9 cellular contexts compared by ENCODE assay signal in the genomic region with DNA sequence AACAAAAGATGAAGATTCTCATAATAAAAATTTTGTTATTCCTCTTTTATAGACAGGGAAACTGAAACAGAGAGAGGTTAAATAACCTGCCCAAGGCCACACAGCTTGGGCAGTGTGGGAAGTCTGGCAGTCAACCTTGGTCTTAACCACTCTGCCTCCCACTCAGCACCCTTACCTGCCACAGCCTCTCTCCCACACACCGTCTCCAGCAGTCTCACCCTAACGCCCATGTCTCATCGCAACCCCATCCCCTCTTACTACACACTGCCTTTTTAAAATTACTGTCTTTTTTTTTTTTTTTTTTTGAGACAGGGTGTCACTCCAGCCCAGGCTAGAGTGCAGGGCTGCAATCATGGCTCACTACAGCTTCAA. TPM values are rescaled to one million over a fixed set of nuclear protein-coding genes. Genes with fewer than 3 reads are reported as not detected.
DNase-seq lines count a peak whose midpoint lies in the region; ATAC-seq and TF ChIP-seq lines count a peak whose summit lies in the region.
"Had no signal": no experiment of that assay in that cellular context is flagged by ENCODE, and none has a peak within 500 bp of the region (broad histone marks: within the 10 kb centered on the region; RNA-seq: fewer than 3 reads in every experiment).

No MANE protein-coding gene starts in this region.

- TF ChIP-seq POLR2A in thyroid gland (IDR thresholded peaks at IDR 0.05): no peak

- peaks cover 68% of the 10 kb centered on the region for H3K4me1 Mint-ChIP-seq in activated CD4-positive, alpha-beta T cell treated with anti-CD3 and anti-CD28 coated beads for 36 hours
- H3K4me1 Mint-ChIP-seq in activated T-cell treated with anti-CD3 and anti-CD28 coated beads, Interleukin-2, amount 50 U/mL, for 72 hours (ENCODE audit: low read depth): peaks cover 66% of the 10 kb centered on the region
- peaks cover 59% of the 10 kb centered on the region for H3K4me1 Mint-ChIP-seq in stimulated activated effector memory CD8-positive, alpha-beta T cell treated with anti-CD3 and anti-CD28 coated beads, Interleukin-12 subunit alpha, Interleukin-12 subunit beta, amount 100 ng/mL, for 72 hours

- no peak overlapping the region for H3K4me2 ChIP-seq in hepatocyte

- peak; percentile 52 for ATAC-seq in activated CD4-positive, alpha-beta T cell treated with anti-CD3 and anti-CD28 coated beads for 36 hours
- ATAC-seq in activated T-cell treated with anti-CD3 and anti-CD28 coated beads, Interleukin-2, amount 50 U/mL, for 72 hours (replicated peaks in 1 of 2): peak; percentile 64 to 82
- peak; percentile 88 for ATAC-seq in stimulated activated effector memory CD8-positive, alpha-beta T cell treated with anti-CD3 and anti-CD28 coated beads, Interleukin-12 subunit alpha, Interleukin-12 subunit beta, amount 100 ng/mL, for 72 hours
- ATAC-seq in GM18511 (IDR thresholded peaks at IDR 0.05; ENCODE audit: unreplicated experiment): no peak

- peak overlapping the region; percentile 33 for H3K4me3 Mint-ChIP-seq in activated CD4-positive, alpha-beta T cell treated with anti-CD3 and anti-CD28 coated beads for 36 hours
- H3K4me3 Mint-ChIP-seq in activated T-cell treated with anti-CD3 and anti-CD28 coated beads, Interleukin-2, amount 50 U/mL, for 72 hours: peak overlapping the region; percentile 13 to 39
- H3K4me3 Mint-ChIP-seq in stimulated activated effector memory CD8-positive, alpha-beta T cell treated with anti-CD3 and anti-CD28 coated beads, Interleukin-12 subunit alpha, Interleukin-12 subunit beta, amount 100 ng/mL, for 72 hours: peak overlapping the region; percentile 7

- CTCF ChIA-PET in activated CD4-positive, alpha-beta T cell treated with anti-CD3 and anti-CD28 coated beads for 36 hours (lab: Charles Lee): interaction anchor here (0.5 to 1.9 kb wide), 11 partner anchors 13 to 205 kb away, joined by 3 to 8 read pairs (median 3); a partner anchor contains a TSS

- no peaks in the 10 kb centered on the region for H3K27me3 Mint-ChIP-seq in activated CD4-positive, alpha-beta T cell treated with anti-CD3 and anti-CD28 coated beads for 36 hours
- H3K27me3 Mint-ChIP-seq in activated T-cell treated with anti-CD3 and anti-CD28 coated beads, Interleukin-2, amount 50 U/mL, for 72 hours (ENCODE audit: low read depth): no peaks in the 10 kb centered on the region

- H3K27me3 ChIP-seq in hepatocyte (no peaks in the 10 kb centered on the region), thyroid gland (no peaks in the 10 kb centered on the region)
- H3K27me3 ChIP-seq: Peyer's patch had no signal

- H3K36me3 Mint-ChIP-seq in activated CD4-positive, alpha-beta T cell treated with anti-CD3 and anti-CD28 coated beads for 36 hours (ENCODE audit: low read depth): peaks cover 4% of the 10 kb centered on the region
- no peaks in the 10 kb centered on the region for H3K36me3 Mint-ChIP-seq in activated T-cell treated with anti-CD3 and anti-CD28 coated beads, Interleukin-2, amount 50 U/mL, for 72 hours (ENCODE audit: insufficient read depth in 2 of 2)
- no peaks in the 10 kb centered on the region for H3K36me3 Mint-ChIP-seq in stimulated activated effector memory CD8-positive, alpha-beta T cell treated with anti-CD3 and anti-CD28 coated beads, Interleukin-12 subunit alpha, Interleukin-12 subunit beta, amount 100 ng/mL, for 72 hours

- no peak overlapping the region for H3K4me3 ChIP-seq in hepatocyte
- H3K4me3 ChIP-seq in thyroid gland (replicated peaks in 1 of 3): no peak overlapping the region
- H3K4me3 ChIP-seq: Peyer's patch had no signal

- peak overlapping the region; percentile 90 for H3K27ac ChIP-seq in hepatocyte
- no peak overlapping the region for H3K27ac ChIP-seq in thyroid gland

- no peaks in the 10 kb centered on the region for H3K9me3 Mint-ChIP-seq in activated CD4-positive, alpha-beta T cell treated with anti-CD3 and anti-CD28 coated beads for 36 hours (ENCODE audit: low read depth)
- H3K9me3 Mint-ChIP-seq in activated T-cell treated with anti-CD3 and anti-CD28 coated beads, Interleukin-2, amount 50 U/mL, for 72 hours: no peaks in the 10 kb centered on the region
- H3K9me3 Mint-ChIP-seq in stimulated activated effector memory CD8-positive, alpha-beta T cell treated with anti-CD3 and anti-CD28 coated beads, Interleukin-12 subunit alpha, Interleukin-12 subunit beta, amount 100 ng/mL, for 72 hours: no peaks in the 10 kb centered on the region

- peak overlapping the region; percentile 51 for H3K27ac Mint-ChIP-seq in activated CD4-positive, alpha-beta T cell treated with anti-CD3 and anti-CD28 coated beads for 36 hours
- H3K27ac Mint-ChIP-seq in activated T-cell treated with anti-CD3 and anti-CD28 coated beads, Interleukin-2, amount 50 U/mL, for 72 hours: peak overlapping the region; percentile 17
- H3K27ac Mint-ChIP-seq in stimulated activated effector memory CD8-positive, alpha-beta T cell treated with anti-CD3 and anti-CD28 coated beads, Interleukin-12 subunit alpha, Interleukin-12 subunit beta, amount 100 ng/mL, for 72 hours: peak overlapping the region; percentile 61

- H3K79me2 ChIP-seq in hepatocyte: peaks cover 78% of the 10 kb centered on the region

- intact Hi-C loops in activated CD4-positive, alpha-beta T cell treated with anti-CD3 and anti-CD28 coated beads for 36 hours (cut with DNase I, micrococcal nuclease): loop anchor here (1.0 to 2.0 kb wide), 2 partner anchors 46 kb away; no protein-coding TSS in a partner anchor
- intact Hi-C loops in thyroid gland (cut with DNase I): loop anchor here (5.0 kb wide), 1 partner anchor 56 kb away; no protein-coding TSS in a partner anchor

- no peak overlapping the region for H2AFZ ChIP-seq in hepatocyte

- H3K9me3 ChIP-seq in hepatocyte (ENCODE audit: low read depth): no peaks in the 10 kb centered on the region
- no peaks in the 10 kb centered on the region for H3K9me3 ChIP-seq in thyroid gland
- H3K9me3 ChIP-seq: Peyer's patch had no signal

- peaks cover 3% of the 10 kb centered on the region for H4K20me1 ChIP-seq in hepatocyte (ENCODE audit: insufficient read depth, poor library complexity, severe bottlenecking)

- H3K36me3 ChIP-seq in hepatocyte (replicated peaks; ENCODE audit: insufficient read depth, low read depth) (no peaks in the 10 kb centered on the region), thyroid gland (no peaks in the 10 kb centered on the region)
- H3K36me3 ChIP-seq: Peyer's patch had no signal

- H3K4me1 ChIP-seq in hepatocyte (ENCODE audit: insufficient read depth): peaks cover 60% of the 10 kb centered on the region
- peaks cover 7 to 24% of the 10 kb centered on the region in 2 donors for H3K4me1 ChIP-seq in thyroid gland

- DNase-seq in activated CD4-positive, alpha-beta T cell treated with anti-CD3 and anti-CD28 coated beads for 36 hours: peak; percentile 58
- DNase-seq in activated CD4-positive, alpha-beta T cell treated with anti-CD3 and anti-CD28 coated beads, Interleukin-2, amount 50 U/mL, for 1 hour: no peak
- DNase-seq in activated T-cell treated with anti-CD3 and anti-CD28 coated beads, Interleukin-2, amount 50 U/mL, for 72 hours: peak; percentile 37 to 63
- DNase-seq in hepatocyte (ENCODE audit: low spot score) (no peak), thyroid gland (no peak)
- DNase-seq in stimulated activated effector memory CD8-positive, alpha-beta T cell treated with anti-CD3 and anti-CD28 coated beads, Interleukin-12 subunit alpha, Interleukin-12 subunit beta, amount 100 ng/mL, for 72 hours (ENCODE audit: low spot score in 2 of 2): no peak
- no peak for DNase-seq in NK-92 treated with Interleukin-12 subunit alpha and Interleukin-12 subunit beta, amount 100 ng/mL, for 24 hours (lab: John Stamatoyannopoulos, UW)

- H3K9me2 ChIP-seq in hepatocyte (replicated peaks; ENCODE audit: insufficient read depth): no peaks in the 10 kb centered on the region

- POLR2A ChIA-PET in activated CD4-positive, alpha-beta T cell treated with anti-CD3 and anti-CD28 coated beads for 36 hours (lab: Charles Lee): no interaction called here

- no peak for TF ChIP-seq CTCF in hepatocyte (IDR thresholded peaks at IDR 0.05; ENCODE audit: poor library complexity)
- TF ChIP-seq CTCF in thyroid gland (IDR thresholded peaks at IDR 0.05): no peak

- WGBS in hepatocyte (ENCODE audit: low lambda C conversion rate, missing lambda C conversion rate): 79% methylated on average over 3 of the region's 3 CpGs
- 84 to 90% methylated on average over 3 of the region's 3 CpGs for WGBS in thyroid gland, 2 donors

RNA-seq across cellular contexts. Expression of a gene that starts 25.0 kb away (rescaled TPM):
- total RNA-seq in activated CD4-positive, alpha-beta T cell treated with anti-CD3 and anti-CD28 coated beads for 36 hours: 10 to 100 TPM; 21.0 to 21.8 TPM
- 10 to 100 TPM; 16.7 to 18.3 TPM for total RNA-seq in activated T-cell treated with anti-CD3 and anti-CD28 coated beads, Interleukin-2, amount 50 U/mL, for 72 hours
- total RNA-seq in hepatocyte: 83.2 and 91.3 TPM in 2 replicates
- 15.2 and 16.2 TPM in 2 replicates for polyA plus RNA-seq in hepatocyte
- 10 to 100 TPM; 15.7 to 44.7 (median 27.7) TPM for total RNA-seq in thyroid gland

Comparison
In these comparisons a context has a peak if more than half of its experiments do, and no peak if none do; other contexts are left out.
1. DNase-seq: peak in activated CD4-positive, alpha-beta T cell treated with anti-CD3 and anti-CD28 coated beads for 36 hours (single experiment) and activated T-cell treated with anti-CD3 and anti-CD28 coated beads, Interleukin-2, amount 50 U/mL, for 72 hours (2 of 2); none in activated CD4-positive, alpha-beta T cell treated with anti-CD3 and anti-CD28 coated beads, Interleukin-2, amount 50 U/mL, for 1 hour (single experiment), hepatocyte (single experiment), stimulated activated effector memory CD8-positive, alpha-beta T cell treated with anti-CD3 and anti-CD28 coated beads, Interleukin-12 subunit alpha, Interleukin-12 subunit beta, amount 100 ng/mL, for 72 hours (0 of 2), NK-92 treated with Interleukin-12 subunit alpha and Interleukin-12 subunit beta, amount 100 ng/mL, for 24 hours (single experiment) and thyroid gland (0 of 2).
2. Peak in every context shown above with its lines, with median percentiles within 50 percentile points of each other: H3K27ac Mint-ChIP-seq and H3K4me3 Mint-ChIP-seq.